8 cellular contexts compared by ENCODE assay signal in genomic region chr3:65963787-65964707, GRCh38.
A peak's percentile ranks its signal among the peaks of the same experiment; 100 is the strongest.
DNase-seq lines count a peak whose midpoint lies in the region; ATAC-seq and TF ChIP-seq lines count a peak whose summit lies in the region.

No MANE protein-coding gene starts in this region.

- TF ChIP-seq CTCF in fibroblast of villous mesenchyme (IDR thresholded peaks at IDR 0.05; ENCODE audit: insufficient read depth, low read depth, low read length) = no peak

- ATAC-seq in HG02884 (IDR thresholded peaks at IDR 0.05; ENCODE audit: unreplicated experiment) = peak; percentile 97

- peak; percentile 55 for DNase-seq in activated T-cell treated with anti-CD3 and anti-CD28 coated beads for 48 hours (ENCODE audit: low read depth)
- DNase-seq in activated T-cell treated with anti-CD3 and anti-CD28 coated beads, Interleukin-2, amount 50 U/mL, for 1 hour = no peak
- DNase-seq in RPMI7951 (ENCODE audit: low read depth) = peak; percentile 92
- DNase-seq in fibroblast of villous mesenchyme (ENCODE audit: low read depth) = peak; percentile 89
- DNase-seq in stimulated activated CD8-positive, alpha-beta memory T cell treated with anti-CD3 and anti-CD28 coated beads, Interleukin-15, amount 100 ng/mL, for 48 hours (ENCODE audit: low read depth in 2 of 2) = peak; percentile 45 to 61
- no peak for DNase-seq in NCI-H146 (lab: John Stamatoyannopoulos, UW)
- no peak for DNase-seq in HuH-7.5 (ENCODE audit: low spot score)

- H3K4me3 ChIP-seq in fibroblast of villous mesenchyme (ENCODE audit: low read depth, low read length) = no peak overlapping the region

Comparison
In these comparisons a context has a peak if more than half of its experiments do, and no peak if none do; other contexts are left out.
1. DNase-seq: peak in activated T-cell treated with anti-CD3 and anti-CD28 coated beads for 48 hours (single experiment), RPMI7951 (single experiment), fibroblast of villous mesenchyme (single experiment) and stimulated activated CD8-positive, alpha-beta memory T cell treated with anti-CD3 and anti-CD28 coated beads, Interleukin-15, amount 100 ng/mL, for 48 hours (2 of 2); none in activated T-cell treated with anti-CD3 and anti-CD28 coated beads, Interleukin-2, amount 50 U/mL, for 1 hour (single experiment), NCI-H146 (single experiment) and HuH-7.5 (single experiment).